ENCODE assay signal across 8 cellular contexts in genomic region chr10:32190890-32191491, GRCh38.
A peak's percentile ranks its signal among the peaks of the same experiment; 100 is the strongest.
DNase-seq lines count a peak whose midpoint lies in the region; ATAC-seq and TF ChIP-seq lines count a peak whose summit lies in the region.

No MANE protein-coding gene starts in this region.

- H3K4me2 ChIP-seq in Loucy (ENCODE audit: low read depth, low read length, poor library complexity, severe bottlenecking) = no peak overlapping the region

- no peaks in the 10 kb centered on the region for H3K36me3 ChIP-seq in Loucy (ENCODE audit: insufficient read depth, low read length)
- no peaks in the 10 kb centered on the region for H3K36me3 ChIP-seq in kidney epithelial cell (ENCODE audit: control insufficient read depth, insufficient read depth, low read length)
- H3K36me3 ChIP-seq in upper lobe of right lung = no peaks in the 10 kb centered on the region

- DNase-seq in DMS53 treated with DMSO at 0.1 percent for 48 hours (lab: John Stamatoyannopoulos, UW; ENCODE audit: unreplicated experiment) (peak; percentile 17), amniotic epithelial cell (ENCODE audit: low read depth) (peak; percentile 35), kidney epithelial cell (ENCODE audit: low read depth) (no peak), upper lobe of right lung (no peak)

- H3K9ac ChIP-seq in Loucy (ENCODE audit: low read depth, low read length, poor library complexity, severe bottlenecking) = no peak overlapping the region

- peak; percentile 83 for ATAC-seq in GM19395 (IDR thresholded peaks at IDR 0.05; ENCODE audit: unreplicated experiment)
- peak; percentile 73 for ATAC-seq in upper lobe of right lung
- no peak for ATAC-seq in HG02759 (IDR thresholded peaks at IDR 0.05; ENCODE audit: unreplicated experiment)
- no peak for ATAC-seq in GM21825 (IDR thresholded peaks at IDR 0.05; ENCODE audit: unreplicated experiment)

- H3K4me1 ChIP-seq in Loucy (ENCODE audit: insufficient read depth, low read length, poor library complexity, severe bottlenecking) (no peaks in the 10 kb centered on the region), upper lobe of right lung (peaks cover 3% of the 10 kb centered on the region)

- no peaks in the 10 kb centered on the region for H4K20me1 ChIP-seq in Loucy (ENCODE audit: insufficient read depth, low read length, poor library complexity, severe bottlenecking)

- intact Hi-C loops in upper lobe of right lung (cut with DNase I) = no loop called here

- H3F3A ChIP-seq in Loucy (ENCODE audit: low read depth) = no peaks in the 10 kb centered on the region

- H3K27ac ChIP-seq in upper lobe of right lung = no peak overlapping the region

- H3K9me3 ChIP-seq in Loucy (ENCODE audit: insufficient read depth, low read depth, low read length) (no peaks in the 10 kb centered on the region), upper lobe of right lung (no peaks in the 10 kb centered on the region)

- H3K9me2 ChIP-seq in Loucy (replicated peaks; ENCODE audit: low read depth, low read length) = no peaks in the 10 kb centered on the region

- no peaks in the 10 kb centered on the region for H3K27me3 ChIP-seq in Loucy (ENCODE audit: insufficient read depth, low read length, poor library complexity, severe bottlenecking)
- no peaks in the 10 kb centered on the region for H3K27me3 ChIP-seq in kidney epithelial cell (ENCODE audit: control insufficient read depth, insufficient read depth, low read length)
- no peaks in the 10 kb centered on the region for H3K27me3 ChIP-seq in upper lobe of right lung

- H3K4me3 ChIP-seq in Loucy (ENCODE audit: low read length, poor library complexity, severe bottlenecking) (no peak overlapping the region), kidney epithelial cell (ENCODE audit: low read depth, low read length) (no peak overlapping the region), upper lobe of right lung (no peak overlapping the region)

- no peaks in the 10 kb centered on the region for H3K79me2 ChIP-seq in Loucy (ENCODE audit: insufficient read depth, low read length)

- peak overlapping the region; percentile 75 for H2AFZ ChIP-seq in Loucy (ENCODE audit: low read length)

- TF ChIP-seq CTCF in Loucy (conservative IDR thresholded peaks at IDR 0.05; ENCODE audit: low read length) = peak; percentile 92
- peak; percentile 66 for TF ChIP-seq CTCF in kidney epithelial cell (IDR thresholded peaks at IDR 0.05; ENCODE audit: insufficient read depth, low read length, poor library complexity, severe bottlenecking)
- peak; percentile 82 for TF ChIP-seq CTCF in upper lobe of right lung (IDR thresholded peaks at IDR 0.05)

Comparison
In these comparisons a context has a peak if more than half of its experiments do, and no peak if none do; other contexts are left out.
1. DNase-seq: peak in DMS53 treated with DMSO at 0.1 percent for 48 hours (single experiment) and amniotic epithelial cell (single experiment); none in kidney epithelial cell (single experiment) and upper lobe of right lung (single experiment).
2. ATAC-seq: peak in GM19395 (single experiment) and upper lobe of right lung (single experiment); none in HG02759 (single experiment) and GM21825 (single experiment).
3. Peak in every context shown above with its lines, with median percentiles within 50 percentile points of each other: CTCF ChIP-seq.